25 cellular contexts compared by ENCODE assay signal in genomic region chr6:23456396-23456795, GRCh38.
"Had no signal": no experiment of that assay in that cellular context is flagged by ENCODE, and none has a peak within 500 bp of the region (broad histone marks: within the 10 kb centered on the region; RNA-seq: fewer than 3 reads in every experiment).

No MANE protein-coding gene starts in this region.

- H3K36me3 ChIP-seq: ascending aorta, MG63 had no signal

- H3K4me3 ChIP-seq: ascending aorta, body of pancreas, MG63, PC-9 had no signal

- DNase-seq: activated CD4-positive, alpha-beta memory T cell treated with anti-CD3 and anti-CD28 coated beads for 36 hours; activated CD4-positive, alpha-beta T cell treated with anti-CD3 and anti-CD28 coated beads, Interleukin-2, amount 10 ng/mL, durations not matched to agents 7 days and 5 days; activated CD4-positive, CD25-positive, alpha-beta regulatory T cell; activated CD8-positive, alpha-beta memory T cell treated with anti-CD3 and anti-CD28 coated beads for 24 hours; activated effector memory CD4-positive, alpha-beta T cell treated with anti-CD3 and anti-CD28 coated beads, Interleukin-2, amount 50 U/mL, for 16 hours; activated naive CD4-positive, alpha-beta T cell treated with Interleukin-2 at 50 U/mL for 16 hours; activated naive CD8-positive, alpha-beta T cell treated with anti-CD3 and anti-CD28 coated beads, Interleukin-2, amount 50 U/mL, for 24 hours; activated T-cell treated with anti-CD3 and anti-CD28 coated beads, Interleukin-2, amount 50 U/mL, for 4 hours; amniotic stem cell; body of pancreas; MG63; NCI-H1105; NCI-H1436; NCI-H1694 treated with DMSO at 0.1 percent for 48 hours; NCI-H2029 treated with DMSO at 0.1 percent for 48 hours; NCI-H345; NCI-H510A; NCI-H69; PC-9; SHP77 treated with DMSO at 0.1 percent for 48 hours; T-helper 17 cell; T-helper 9 cell had no signal

- FAIRE-seq: TTC549 had no signal

- H3K9me3 ChIP-seq: ascending aorta, body of pancreas, MG63 had no signal

- H3K27ac ChIP-seq: ascending aorta, body of pancreas, PC-9 had no signal

- H3K4me1 ChIP-seq: ascending aorta, body of pancreas had no signal

- ATAC-seq: activated naive CD4-positive, alpha-beta T cell treated with anti-CD3 and anti-CD28 coated beads, Interleukin-2, amount 50 U/mL, for 72 hours; activated naive CD8-positive, alpha-beta T cell treated with anti-CD3 and anti-CD28 coated beads, Interleukin-2, amount 50 U/mL, for 24 hours; activated T-cell treated with anti-CD3 and anti-CD28 coated beads, Interleukin-2, amount 50 U/mL, for 4 hours; body of pancreas; T-helper 17 cell had no signal

- H2AFZ ChIP-seq: PC-9 had no signal

- H3K27me3 ChIP-seq: ascending aorta, body of pancreas, MG63 had no signal

- H3K4me2 ChIP-seq: PC-9 had no signal
